ENCODE assay signal across 12 cellular contexts in the genomic region with DNA sequence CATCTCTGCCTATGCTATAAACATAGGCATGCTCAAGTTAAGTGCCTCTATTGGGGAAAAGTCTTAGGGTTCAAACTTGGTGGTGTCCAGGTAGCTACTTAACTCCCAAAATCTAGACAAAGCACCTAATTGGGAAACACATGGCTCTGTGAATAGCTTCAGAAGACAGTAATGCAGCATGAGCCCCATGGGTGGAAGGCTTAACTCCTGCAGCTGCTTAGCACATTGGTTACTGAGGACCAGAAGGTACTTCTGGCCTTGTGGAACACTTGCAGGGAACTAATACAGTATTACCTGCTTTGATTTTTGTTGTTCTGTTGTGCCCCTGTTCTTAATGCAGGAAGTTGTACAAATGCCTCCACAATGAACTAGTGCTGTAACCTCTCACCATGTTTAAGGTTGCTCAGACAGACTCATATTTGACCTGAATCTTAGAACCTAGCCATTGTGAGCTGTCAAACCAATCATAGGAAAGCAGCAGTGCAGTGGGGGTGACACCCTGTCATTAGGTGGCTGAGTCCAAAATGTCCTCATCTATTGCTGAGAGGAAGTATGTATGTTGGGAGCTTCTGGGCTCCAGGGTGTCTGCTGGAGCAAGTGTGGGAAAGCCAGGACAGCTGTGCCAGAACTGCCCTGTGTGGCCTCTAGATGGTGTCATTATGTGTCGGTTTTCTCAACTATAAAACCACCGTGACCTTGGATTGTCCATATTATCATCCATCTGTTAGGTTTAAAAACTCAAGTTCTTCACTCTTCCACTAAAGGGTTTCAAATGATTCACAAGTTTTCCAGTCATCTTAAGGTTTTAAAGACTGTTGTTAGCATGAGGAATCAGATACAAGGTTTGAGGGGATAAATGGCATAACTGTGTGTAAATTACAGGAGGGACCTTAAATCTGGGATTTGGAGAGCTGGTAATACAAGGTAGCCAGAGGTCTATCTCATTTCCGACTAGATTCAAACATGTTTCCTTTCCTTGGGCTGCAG.
DNase-seq lines count a peak whose midpoint lies in the region; ATAC-seq and TF ChIP-seq lines count a peak whose summit lies in the region.
"Had no signal": no experiment of that assay in that cellular context is flagged by ENCODE, and none has a peak within 500 bp of the region (broad histone marks: within the 10 kb centered on the region; RNA-seq: fewer than 3 reads in every experiment).

No MANE protein-coding gene starts in this region.

- H3K4me1 ChIP-seq in gastrocnemius medialis = no peaks in the 10 kb centered on the region
- H3K4me1 ChIP-seq: thyroid gland had no signal

- H3K4me3 ChIP-seq in GM06990 (replicated peaks; ENCODE audit: low read depth, low read length) (no peak overlapping the region), gastrocnemius medialis (no peak overlapping the region)
- H3K4me3 ChIP-seq: thyroid gland had no signal

- H3K36me3 ChIP-seq in GM06990 (ENCODE audit: control insufficient read depth, insufficient read depth, low read length) = no peaks in the 10 kb centered on the region
- no peaks in the 10 kb centered on the region for H3K36me3 ChIP-seq in gastrocnemius medialis
- H3K36me3 ChIP-seq: thyroid gland had no signal

- in situ Hi-C loops in gastrocnemius medialis (cut with MboI; ENCODE audit: low sequenced_read_pairs in 4 of 4) = no loop called here

- H3K27me3 ChIP-seq in GM06990 (replicated peaks; ENCODE audit: control insufficient read depth, insufficient read depth, low read length) (no peaks in the 10 kb centered on the region; the same call in none of the 2 replicates), gastrocnemius medialis (no peaks in the 10 kb centered on the region)
- H3K27me3 ChIP-seq: thyroid gland had no signal

- TF ChIP-seq CTCF in GM06990 (IDR thresholded peaks at IDR 0.05; ENCODE audit: insufficient read depth, low read length, poor library complexity, severe bottlenecking) = peak; percentile 23
- TF ChIP-seq CTCF in gastrocnemius medialis (IDR thresholded peaks at IDR 0.05 in 4 of 5, conservative IDR thresholded peaks at IDR 0.05 in 1 of 5) = no peak

- ATAC-seq in GM18498 (IDR thresholded peaks at IDR 0.05; ENCODE audit: unreplicated experiment) = no peak
- no peak for ATAC-seq in gastrocnemius medialis

- intact Hi-C loops in gastrocnemius medialis (cut with DNase I; ENCODE audit: low total_unique reads) = no loop called here

- no peaks in the 10 kb centered on the region for H3K9me3 ChIP-seq in gastrocnemius medialis
- H3K9me3 ChIP-seq: thyroid gland had no signal

- no peak overlapping the region for H3K27ac ChIP-seq in gastrocnemius medialis
- H3K27ac ChIP-seq: thyroid gland had no signal

- no peak for TF ChIP-seq POLR2A in gastrocnemius medialis (IDR thresholded peaks at IDR 0.05)

- DNase-seq in AG20443 (ENCODE audit: low spot score) = peak; percentile 54
- DNase-seq in GM06990 (ENCODE audit: extremely low read depth, insufficient read length) = no peak
- DNase-seq in RPMI7951 (ENCODE audit: low read depth) = peak; percentile 9
- peak; percentile 39 for DNase-seq in globus pallidus (ENCODE audit: low spot score)
- no peak for DNase-seq in gastrocnemius medialis
- DNase-seq in SHP77 treated with DMSO at 0.1 percent for 48 hours (lab: John Stamatoyannopoulos, UW) = no peak
- no peak for DNase-seq in SIG-M5 (lab: John Stamatoyannopoulos, UW)
- DNase-seq: activated CD4-positive, alpha-beta T cell treated with anti-CD3 and anti-CD28 coated beads, Interleukin-2, amount 50 U/mL, for 4 hours; activated naive CD8-positive, alpha-beta T cell treated with anti-CD3 and anti-CD28 coated beads, Interleukin-2, amount 10 ng/mL, durations not matched to agents 7 days and 5 days; effector CD4-positive, alpha-beta T cell; thyroid gland had no signal

Comparison
In these comparisons a context has a peak if more than half of its experiments do, and no peak if none do; other contexts are left out.
1. DNase-seq: peak in AG20443 (single experiment), RPMI7951 (single experiment) and globus pallidus (single experiment); none in GM06990 (single experiment), gastrocnemius medialis (0 of 2), SHP77 treated with DMSO at 0.1 percent for 48 hours (single experiment) and SIG-M5 (single experiment).